In the genomic region with DNA sequence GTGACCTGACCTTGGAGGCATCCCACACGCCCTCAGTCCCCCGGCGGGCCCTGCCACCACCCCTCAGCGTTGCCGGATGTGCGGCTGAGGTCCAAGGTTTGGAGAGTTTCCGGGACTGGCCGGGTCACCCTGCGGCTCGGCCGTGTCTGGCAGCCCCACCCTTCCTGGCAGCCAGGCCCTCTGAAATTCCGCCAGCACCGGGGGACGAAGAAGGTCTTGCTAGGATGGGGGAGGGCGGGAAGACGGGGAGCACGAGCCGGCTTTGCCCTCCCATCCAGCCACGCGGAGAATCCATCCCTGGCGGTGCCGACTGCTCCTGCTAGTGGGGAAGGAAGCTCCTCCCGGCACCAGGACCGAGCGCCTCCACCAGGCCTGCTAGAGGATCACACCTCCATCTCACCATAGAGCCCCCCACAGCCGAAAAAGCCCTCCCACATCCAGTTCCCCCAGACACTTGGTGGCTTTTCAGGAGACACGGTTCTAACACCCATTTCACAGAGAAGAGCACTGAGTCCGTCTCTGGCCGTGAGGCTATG, we compare ENCODE assay signal across 9 cellular contexts.
A peak's percentile ranks its signal among the peaks of the same experiment; 100 is the strongest.
DNase-seq lines count a peak whose midpoint lies in the region; ATAC-seq and TF ChIP-seq lines count a peak whose summit lies in the region.
"Had no signal": no experiment of that assay in that cellular context is flagged by ENCODE, and none has a peak within 500 bp of the region (broad histone marks: within the 10 kb centered on the region; RNA-seq: fewer than 3 reads in every experiment).

No MANE protein-coding gene starts in this region.

- peak overlapping the region in 3 of 4 donors; percentile 12 to 79 (median 34) for H3K27ac ChIP-seq in Peyer's patch

- TF ChIP-seq CTCF in Peyer's patch (IDR thresholded peaks at IDR 0.05) (peak in 3 of 6 experiments; percentile 25 to 43 (median 34)), glutamatergic neuron (IDR thresholded peaks at IDR 0.05; ENCODE audit: partially characterized antibody, unreplicated experiment) (no peak)

- no peaks in the 10 kb centered on the region for H3K27me3 ChIP-seq in Peyer's patch

- H3K4me1 ChIP-seq in Peyer's patch, result peaks cover 0 to 42% (median 2%) of the 10 kb centered on the region in 4 donors

- H3K4me3 ChIP-seq in Peyer's patch, result no peak overlapping the region

- H3K9me3 Mint-ChIP-seq in glutamatergic neuron (ENCODE audit: unreplicated experiment), result peaks cover 10% of the 10 kb centered on the region

- H3K36me3 ChIP-seq in Peyer's patch, result no peaks in the 10 kb centered on the region

- no peak for TF ChIP-seq POLR2A in Peyer's patch (IDR thresholded peaks at IDR 0.05)

- ATAC-seq in GM19463 (IDR thresholded peaks at IDR 0.05; ENCODE audit: unreplicated experiment), result no peak

- no peak overlapping the region for H3K27ac Mint-ChIP-seq in glutamatergic neuron (ENCODE audit: unreplicated experiment)

- no peak overlapping the region for H3K4me3 Mint-ChIP-seq in glutamatergic neuron (ENCODE audit: unreplicated experiment)

- H3K27me3 Mint-ChIP-seq in glutamatergic neuron (ENCODE audit: unreplicated experiment), result peaks cover 6% of the 10 kb centered on the region

- DNase-seq in AG20443 (ENCODE audit: low spot score) (peak; percentile 75), Peyer's patch (peak; percentile 20 to 67 (median 57)), glutamatergic neuron (peak; percentile 44), nucleus accumbens (lab: John Stamatoyannopoulos, UW) (peak in 35 of 56 donors; percentile 12 to 70 (median 33)), GM19240 (ENCODE audit: insufficient read length, low spot score) (no peak), SHP77 (lab: John Stamatoyannopoulos, UW) (no peak), epidermal melanocyte (ENCODE audit: insufficient read length, low spot score) (no peak)
- DNase-seq: GF-D8 had no signal

- H3K9me3 ChIP-seq in Peyer's patch, result no peaks in the 10 kb centered on the region

- no peaks in the 10 kb centered on the region for H3K36me3 Mint-ChIP-seq in glutamatergic neuron (ENCODE audit: unreplicated experiment)

- peaks cover 22% of the 10 kb centered on the region for H3K4me1 Mint-ChIP-seq in glutamatergic neuron (ENCODE audit: low read depth, unreplicated experiment)

Comparison
In these comparisons a context has a peak if more than half of its experiments do, and no peak if none do; other contexts are left out.
1. DNase-seq: peak in AG20443 (single experiment), Peyer's patch (3 of 3), glutamatergic neuron (single experiment) and nucleus accumbens (35 of 56); none in GM19240 (single experiment), SHP77 (0 of 2) and epidermal melanocyte (single experiment).